22 cellular contexts compared by ENCODE assay signal in genomic region chr17:4170639-4171280, GRCh38.
"Had no signal": no experiment of that assay in that cellular context is flagged by ENCODE, and none has a peak within 500 bp of the region (broad histone marks: within the 10 kb centered on the region; RNA-seq: fewer than 3 reads in every experiment).

No MANE protein-coding gene starts in this region.

- H3K27me3 Mint-ChIP-seq: activated CD4-positive, alpha-beta T cell treated with anti-CD3 and anti-CD28 coated beads, Interleukin-2, amount 10 ng/mL, durations not matched to agents 7 days and 5 days; activated CD8-positive, alpha-beta memory T cell treated with anti-CD3 and anti-CD28 coated beads, Interleukin-2, amount 10 ng/mL, durations not matched to agents 7 days and 5 days; activated CD8-positive, alpha-beta T cell treated with anti-CD3 and anti-CD28 coated beads for 36 hours; activated naive CD4-positive, alpha-beta T cell treated with anti-CD3 and anti-CD28 coated beads, Interleukin-2, amount 50 U/mL, for 24 hours; central memory CD8-positive, alpha-beta T cell; progenitor cell of endocrine pancreas had no signal

- H3K4me3 Mint-ChIP-seq: activated CD4-positive, alpha-beta T cell treated with anti-CD3 and anti-CD28 coated beads, Interleukin-2, amount 10 ng/mL, durations not matched to agents 7 days and 5 days; activated CD8-positive, alpha-beta memory T cell treated with anti-CD3 and anti-CD28 coated beads, Interleukin-2, amount 10 ng/mL, durations not matched to agents 7 days and 5 days; activated CD8-positive, alpha-beta T cell treated with anti-CD3 and anti-CD28 coated beads for 36 hours; activated naive CD4-positive, alpha-beta T cell treated with anti-CD3 and anti-CD28 coated beads, Interleukin-2, amount 50 U/mL, for 24 hours; central memory CD8-positive, alpha-beta T cell; neural crest cell had no signal

- H3K9me3 ChIP-seq: adrenal gland, breast epithelium, gastroesophageal sphincter, upper lobe of left lung had no signal

- H3K4me1 ChIP-seq: adrenal gland, breast epithelium, gastroesophageal sphincter, upper lobe of left lung had no signal

- H3K27ac Mint-ChIP-seq: activated CD4-positive, alpha-beta T cell treated with anti-CD3 and anti-CD28 coated beads, Interleukin-2, amount 10 ng/mL, durations not matched to agents 7 days and 5 days; activated CD8-positive, alpha-beta memory T cell treated with anti-CD3 and anti-CD28 coated beads, Interleukin-2, amount 10 ng/mL, durations not matched to agents 7 days and 5 days; activated CD8-positive, alpha-beta T cell treated with anti-CD3 and anti-CD28 coated beads for 36 hours; activated naive CD4-positive, alpha-beta T cell treated with anti-CD3 and anti-CD28 coated beads, Interleukin-2, amount 50 U/mL, for 24 hours; progenitor cell of endocrine pancreas had no signal

- ATAC-seq: activated CD8-positive, alpha-beta memory T cell treated with anti-CD3 and anti-CD28 coated beads, Interleukin-2, amount 10 ng/mL, durations not matched to agents 7 days and 5 days; activated CD8-positive, alpha-beta T cell treated with anti-CD3 and anti-CD28 coated beads for 36 hours; gastroesophageal sphincter; left cardiac atrium; stimulated activated naive CD8-positive, alpha-beta T cell treated with anti-CD3 and anti-CD28 coated beads, Interleukin-15, Interleukin-2, amounts not matched to agents 100 U/mL and 50 U/mL, for 24 hours had no signal

- H3K4me1 Mint-ChIP-seq: neural crest cell had no signal

- H3K9me3 Mint-ChIP-seq: activated CD4-positive, alpha-beta T cell treated with anti-CD3 and anti-CD28 coated beads, Interleukin-2, amount 10 ng/mL, durations not matched to agents 7 days and 5 days; activated CD8-positive, alpha-beta T cell treated with anti-CD3 and anti-CD28 coated beads for 36 hours; activated naive CD4-positive, alpha-beta T cell treated with anti-CD3 and anti-CD28 coated beads, Interleukin-2, amount 50 U/mL, for 24 hours; central memory CD8-positive, alpha-beta T cell; neural crest cell had no signal

- DNase-seq: activated CD4-positive, alpha-beta T cell treated with anti-CD3 and anti-CD28 coated beads, Interleukin-2, amount 10 ng/mL, durations not matched to agents 7 days and 5 days; activated CD8-positive, alpha-beta memory T cell treated with anti-CD3 and anti-CD28 coated beads, Interleukin-2, amount 10 ng/mL, durations not matched to agents 7 days and 5 days; activated CD8-positive, alpha-beta T cell treated with anti-CD3 and anti-CD28 coated beads for 36 hours; activated effector memory CD4-positive, alpha-beta T cell treated with anti-CD3 and anti-CD28 coated beads, Interleukin-2, amount 50 U/mL, for 16 hours; activated T-cell treated with anti-CD3 and anti-CD28 coated beads for 4 hours; adrenal gland; cortex of kidney; head of caudate nucleus; hypothalamus; left cardiac atrium; midbrain; retina; stimulated activated CD4-positive, alpha-beta T cell treated with anti-CD3 and anti-CD28 coated beads, Interleukin-4, amount 100 ng/mL, for 24 hours; stimulated activated naive CD8-positive, alpha-beta T cell treated with anti-CD3 and anti-CD28 coated beads, Interleukin-15, Interleukin-2, amounts not matched to agents 100 U/mL and 50 U/mL, for 24 hours had no signal

- H3K4me3 ChIP-seq: adrenal gland, breast epithelium, gastroesophageal sphincter, upper lobe of left lung had no signal

- H3K27me3 ChIP-seq: adrenal gland, breast epithelium, gastroesophageal sphincter, upper lobe of left lung had no signal

- H3K27ac ChIP-seq: adrenal gland, breast epithelium, epithelial cell of prostate, gastroesophageal sphincter, upper lobe of left lung had no signal
